Comparison of ENCODE assay signal across 9 cellular contexts in the genomic region with DNA sequence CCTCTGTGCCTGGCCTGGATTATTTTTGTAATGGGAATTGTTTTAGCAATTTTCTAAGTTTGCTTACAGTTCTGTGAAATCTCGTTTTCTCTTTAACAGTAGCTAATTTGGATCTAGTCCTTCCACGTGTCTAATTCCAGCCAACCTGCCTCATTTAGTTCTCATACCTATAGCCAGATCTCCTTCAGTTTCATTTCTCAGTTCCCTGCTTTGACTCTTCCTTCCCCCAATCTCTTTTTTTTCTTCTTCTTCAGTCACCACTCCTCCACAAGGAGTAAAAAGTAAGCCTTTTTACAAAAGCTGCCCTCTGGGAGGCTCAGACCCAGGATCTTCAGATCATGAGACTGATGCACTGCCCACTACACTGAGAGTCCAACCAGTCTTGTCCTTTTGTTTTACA. TPM values are rescaled to one million over a fixed set of nuclear protein-coding genes. Genes with fewer than 3 reads are reported as not detected.
DNase-seq lines count a peak whose midpoint lies in the region; ATAC-seq and TF ChIP-seq lines count a peak whose summit lies in the region.
"Had no signal": no experiment of that assay in that cellular context is flagged by ENCODE, and none has a peak within 500 bp of the region (broad histone marks: within the 10 kb centered on the region; RNA-seq: fewer than 3 reads in every experiment).

No MANE protein-coding gene starts in this region.

- H3K27me3 ChIP-seq in CD8-positive, alpha-beta T cell (ENCODE audit: insufficient read depth, low read length) = no peaks in the 10 kb centered on the region

- no peak overlapping the region for H3K27ac ChIP-seq in CD8-positive, alpha-beta T cell (ENCODE audit: low read depth, low read length)

- H3K27me3 Mint-ChIP-seq in CD8-positive, alpha-beta T cell (ENCODE audit: low read depth) = no peaks in the 10 kb centered on the region
- H3K27me3 Mint-ChIP-seq in activated T-helper 2 cell treated with anti-CD3 and anti-CD28 coated beads, Interferon-gamma antibody, Interleukin-2, Interleukin-4, amounts not matched to agents 10 μg/mL and 5 μg/mL and 100 μg/mL, durations not matched to agents 14 hours and 24 hours and 36 hours (ENCODE audit: low read depth) = no peaks in the 10 kb centered on the region
- no peaks in the 10 kb centered on the region for H3K27me3 Mint-ChIP-seq in naive B cell

- POLR2A ChIA-PET in CD8-positive, alpha-beta T cell (lab: Charles Lee) = interaction anchor here (0.6 to 0.9 kb wide), 2 partner anchors 10 to 456 kb away, joined by 4 to 6 read pairs; partner anchors contain the start of gene AP1G2

- H3K36me3 Mint-ChIP-seq in CD8-positive, alpha-beta T cell = peaks cover 37% of the 10 kb centered on the region
- peaks cover 36% of the 10 kb centered on the region for H3K36me3 Mint-ChIP-seq in activated T-helper 2 cell treated with anti-CD3 and anti-CD28 coated beads, Interferon-gamma antibody, Interleukin-2, Interleukin-4, amounts not matched to agents 10 μg/mL and 5 μg/mL and 100 μg/mL, durations not matched to agents 14 hours and 24 hours and 36 hours (ENCODE audit: low read depth)
- H3K36me3 Mint-ChIP-seq in naive B cell = peaks cover 5 to 14% of the 10 kb centered on the region in 2 donors

- H3K4me1 Mint-ChIP-seq in CD8-positive, alpha-beta T cell (ENCODE audit: low read depth) = peaks cover 24% of the 10 kb centered on the region
- peaks cover 29% of the 10 kb centered on the region for H3K4me1 Mint-ChIP-seq in activated T-helper 2 cell treated with anti-CD3 and anti-CD28 coated beads, Interferon-gamma antibody, Interleukin-2, Interleukin-4, amounts not matched to agents 10 μg/mL and 5 μg/mL and 100 μg/mL, durations not matched to agents 14 hours and 24 hours and 36 hours (ENCODE audit: low read depth)
- peaks cover 48 to 56% (median 49%) of the 10 kb centered on the region in 3 donors for H3K4me1 Mint-ChIP-seq in naive B cell

- peak overlapping the region; percentile 81 for H3K27ac Mint-ChIP-seq in CD8-positive, alpha-beta T cell
- H3K27ac Mint-ChIP-seq in activated T-helper 2 cell treated with anti-CD3 and anti-CD28 coated beads, Interferon-gamma antibody, Interleukin-2, Interleukin-4, amounts not matched to agents 10 μg/mL and 5 μg/mL and 100 μg/mL, durations not matched to agents 14 hours and 24 hours and 36 hours = peak overlapping the region; percentile 86
- peak overlapping the region in 5 of 6 donors; percentile 24 to 93 (median 64) for H3K27ac Mint-ChIP-seq in naive B cell

- peaks cover 30% of the 10 kb centered on the region for H3K36me3 ChIP-seq in CD8-positive, alpha-beta T cell (ENCODE audit: insufficient read depth, low read length)

- ATAC-seq in CD8-positive, alpha-beta T cell = no peak
- ATAC-seq in naive B cell (ENCODE audit: low read depth in 2 of 2) (no peak), HG02884 (IDR thresholded peaks at IDR 0.05; ENCODE audit: unreplicated experiment) (no peak), HG03442 (IDR thresholded peaks at IDR 0.05; ENCODE audit: unreplicated experiment) (no peak)
- ATAC-seq in activated CD4-positive, CD25-positive, alpha-beta regulatory T cell treated with anti-CD3 and anti-CD28 coated beads, Interleukin-2, amount 50 U/mL, for 24 hours = no peak

- intact Hi-C loops in CD8-positive, alpha-beta T cell (cut with DNase I, micrococcal nuclease) = loop anchor here (5.0 to 10.0 kb wide), 5 partner anchors 290 to 877 kb away; partner anchors contain the start of genes ACIN1 (in 1 of the 2), C14orf119 (in 1 of the 2) and RABGGTA (in 1 of the 2)
- intact Hi-C loops in activated T-helper 2 cell treated with anti-CD3 and anti-CD28 coated beads, Interferon-gamma antibody, Interleukin-2, Interleukin-4, amounts not matched to agents 10 μg/mL and 5 μg/mL and 100 μg/mL, durations not matched to agents 14 hours and 24 hours and 36 hours (cut with micrococcal nuclease) = loop anchor here (5.0 kb wide), 1 partner anchor 235 kb away; the partner anchor contains the start of gene PABPN1

- TF ChIP-seq CTCF in CD8-positive, alpha-beta T cell (IDR thresholded peaks at IDR 0.05) = no peak
- TF ChIP-seq CTCF in HFF-Myc (IDR thresholded peaks at IDR 0.05; ENCODE audit: low read depth, low read length, missing control alignments) = no peak

- no peaks in the 10 kb centered on the region for H3K9me3 Mint-ChIP-seq in CD8-positive, alpha-beta T cell
- H3K9me3 Mint-ChIP-seq in activated T-helper 2 cell treated with anti-CD3 and anti-CD28 coated beads, Interferon-gamma antibody, Interleukin-2, Interleukin-4, amounts not matched to agents 10 μg/mL and 5 μg/mL and 100 μg/mL, durations not matched to agents 14 hours and 24 hours and 36 hours = no peaks in the 10 kb centered on the region
- H3K9me3 Mint-ChIP-seq in naive B cell = no peaks in the 10 kb centered on the region

- CTCF ChIA-PET in CD8-positive, alpha-beta T cell (lab: Charles Lee) = interaction anchor here (0.8 to 12.9 kb wide), 6 partner anchors 8 to 79 kb away, joined by 3 to 279 read pairs (median 14); partner anchors contain the start of gene AP1G2

- peaks cover 17% of the 10 kb centered on the region for H3K4me1 ChIP-seq in CD8-positive, alpha-beta T cell (ENCODE audit: insufficient read depth, low read length)

- H3K4me3 Mint-ChIP-seq in CD8-positive, alpha-beta T cell = peak overlapping the region; percentile 69
- peak overlapping the region; percentile 83 for H3K4me3 Mint-ChIP-seq in activated T-helper 2 cell treated with anti-CD3 and anti-CD28 coated beads, Interferon-gamma antibody, Interleukin-2, Interleukin-4, amounts not matched to agents 10 μg/mL and 5 μg/mL and 100 μg/mL, durations not matched to agents 14 hours and 24 hours and 36 hours (ENCODE audit: low read depth)
- peak overlapping the region; percentile 38 to 96 (median 86) for H3K4me3 Mint-ChIP-seq in naive B cell

- no peak for DNase-seq in CD8-positive, alpha-beta T cell
- DNase-seq in HFF-Myc (ENCODE audit: extremely low read depth, low read depth) = no peak
- DNase-seq in activated T-helper 2 cell treated with anti-CD3 and anti-CD28 coated beads, Interferon-gamma antibody, Interleukin-2, Interleukin-4, amounts not matched to agents 10 μg/mL and 5 μg/mL and 100 μg/mL, durations not matched to agents 14 hours and 24 hours and 36 hours (ENCODE audit: low spot score) = no peak
- DNase-seq in naive B cell = no peak
- no peak for DNase-seq in activated CD4-positive, CD25-positive, alpha-beta regulatory T cell (lab: John Stamatoyannopoulos, UW)
- DNase-seq: occipital lobe had no signal

- H3K9me3 ChIP-seq in CD8-positive, alpha-beta T cell (ENCODE audit: low read length) = no peaks in the 10 kb centered on the region

- H3K4me3 ChIP-seq in CD8-positive, alpha-beta T cell (ENCODE audit: low read depth, low read length) = no peak overlapping the region
- H3K4me3 ChIP-seq in HFF-Myc (replicated peaks; ENCODE audit: low read depth, low read length) = peak overlapping the region; percentile 49

RNA-seq across cellular contexts. Expression of gene THTPA, which starts 1.4 kb away (rescaled TPM):
- total RNA-seq in CD8-positive, alpha-beta T cell = 10 to 100 TPM; 10.7 to 12.4 TPM
- 12.8 and 13.7 TPM in 2 replicates for total RNA-seq in activated T-helper 2 cell treated with anti-CD3 and anti-CD28 coated beads, Interferon-gamma antibody, Interleukin-2, Interleukin-4, amounts not matched to agents 10 μg/mL and 5 μg/mL and 100 μg/mL, durations not matched to agents 14 hours and 24 hours and 36 hours
- 10 to 100 TPM; 16.0 to 28.3 (median 21.7) TPM for polyA plus RNA-seq in naive B cell (ENCODE audit: low read depth in 6 of 6)

RNA-seq across cellular contexts. Expression of gene ZFHX2, which starts 6.0 kb away (rescaled TPM):
- total RNA-seq in CD8-positive, alpha-beta T cell = under 1 TPM; 0.24 to 0.25 TPM
- total RNA-seq in activated T-helper 2 cell treated with anti-CD3 and anti-CD28 coated beads, Interferon-gamma antibody, Interleukin-2, Interleukin-4, amounts not matched to agents 10 μg/mL and 5 μg/mL and 100 μg/mL, durations not matched to agents 14 hours and 24 hours and 36 hours = 2.0 and 2.5 TPM in 2 replicates
- polyA plus RNA-seq in naive B cell (ENCODE audit: low read depth in 6 of 6) = under 1 TPM in 3 of 6 donors, not detected in 3; 0.03 to 0.38 (median 0.04) TPM

RNA-seq across cellular contexts. Expression of gene AP1G2, which starts 10.1 kb away (rescaled TPM):
- 100 to 1,000 TPM; 153 to 160 TPM for total RNA-seq in CD8-positive, alpha-beta T cell
- total RNA-seq in activated T-helper 2 cell treated with anti-CD3 and anti-CD28 coated beads, Interferon-gamma antibody, Interleukin-2, Interleukin-4, amounts not matched to agents 10 μg/mL and 5 μg/mL and 100 μg/mL, durations not matched to agents 14 hours and 24 hours and 36 hours = 164 and 170 TPM in 2 replicates
- polyA plus RNA-seq in naive B cell (ENCODE audit: low read depth in 6 of 6) = 100 to 1,000 TPM in 1 of 6 donors, 10 to 100 TPM in 5; 58.3 to 116 (median 80.4) TPM

RNA-seq across cellular contexts. Expression of gene JPH4, which starts 21.1 kb away (rescaled TPM):
- not detected for total RNA-seq in CD8-positive, alpha-beta T cell
- total RNA-seq in activated T-helper 2 cell treated with anti-CD3 and anti-CD28 coated beads, Interferon-gamma antibody, Interleukin-2, Interleukin-4, amounts not matched to agents 10 μg/mL and 5 μg/mL and 100 μg/mL, durations not matched to agents 14 hours and 24 hours and 36 hours = 0.09 TPM in 2 replicates
- polyA plus RNA-seq in naive B cell (ENCODE audit: low read depth in 6 of 6) = 1 to 10 TPM in 1 of 6 donors, under 1 TPM in 2, not detected in 3; 0.09 to 1.3 (median 0.17) TPM
